8 cellular contexts compared by ENCODE assay signal in the genomic region with DNA sequence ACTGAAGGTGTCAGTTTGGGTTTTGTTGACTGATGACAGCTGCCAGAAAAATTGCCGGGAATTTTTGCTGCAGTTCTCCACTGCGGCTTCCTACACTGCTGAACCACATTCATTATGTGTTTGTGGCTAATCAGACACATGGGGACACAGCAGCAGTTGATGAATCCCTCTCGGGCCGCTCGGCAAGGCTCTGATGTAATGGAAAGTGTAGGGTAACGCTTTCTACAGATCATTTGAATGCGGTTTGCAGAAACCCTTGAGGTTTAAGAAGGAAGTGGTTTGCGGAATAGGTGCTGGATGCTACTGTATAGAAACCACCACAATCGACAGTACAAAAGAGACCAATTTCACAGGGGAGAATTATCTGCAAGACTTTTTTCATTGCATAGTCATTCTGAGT.
DNase-seq lines count a peak whose midpoint lies in the region; ATAC-seq and TF ChIP-seq lines count a peak whose summit lies in the region.

No MANE protein-coding gene starts in this region.

- no peaks in the 10 kb centered on the region for H3K36me3 ChIP-seq in naive thymus-derived CD4-positive, alpha-beta T cell (ENCODE audit: control insufficient read depth in 2 of 3, insufficient read depth in 3 of 3, low read length in 3 of 3)

- peak overlapping the region; percentile 6 to 77 (median 64) for H3K4me3 Mint-ChIP-seq in naive thymus-derived CD4-positive, alpha-beta T cell
- no peak overlapping the region for H3K4me3 Mint-ChIP-seq in nephron progenitor cell

- CTCF ChIA-PET in naive thymus-derived CD4-positive, alpha-beta T cell (lab: Charles Lee): no interaction called here

- ATAC-seq in GM18502 (IDR thresholded peaks at IDR 0.05; ENCODE audit: poor library complexity, unreplicated experiment) (peak; percentile 99), HG02642 (IDR thresholded peaks at IDR 0.05; ENCODE audit: poor library complexity, unreplicated experiment) (peak; percentile 98)
- peak; percentile 85 for ATAC-seq in naive thymus-derived CD4-positive, alpha-beta T cell

- H3K36me3 Mint-ChIP-seq in naive thymus-derived CD4-positive, alpha-beta T cell: peaks cover 0 to 4% (median 0%) of the 10 kb centered on the region in 5 donors
- H3K36me3 Mint-ChIP-seq in nephron progenitor cell (ENCODE audit: low read depth): no peaks in the 10 kb centered on the region

- POLR2A ChIA-PET in naive thymus-derived CD4-positive, alpha-beta T cell (lab: Charles Lee): no interaction called here

- H3K9me3 ChIP-seq in naive thymus-derived CD4-positive, alpha-beta T cell (ENCODE audit: control insufficient read depth in 2 of 3, low read length in 3 of 3): no peaks in the 10 kb centered on the region

- no peak overlapping the region for H3K27ac ChIP-seq in naive thymus-derived CD4-positive, alpha-beta T cell (ENCODE audit: low read depth, low read length)

- peaks cover 0 to 14% of the 10 kb centered on the region in 2 donors for H3K4me1 ChIP-seq in naive thymus-derived CD4-positive, alpha-beta T cell (ENCODE audit: control insufficient read depth in 2 of 2, insufficient read depth in 2 of 2, low read length in 2 of 2)

- no peak overlapping the region for H3K4me3 ChIP-seq in naive thymus-derived CD4-positive, alpha-beta T cell (ENCODE audit: low read length)

- DNase-seq in NCI-H510A treated with DMSO at 0.1 percent for 48 hours (lab: John Stamatoyannopoulos, UW): peak; percentile 6
- peak; percentile 29 for DNase-seq in activated T-cell treated with anti-CD3 and anti-CD28 coated beads for 4 hours
- DNase-seq in naive thymus-derived CD4-positive, alpha-beta T cell: peak in 8 of 9 donors; percentile 57 to 77 (median 68)
- no peak for DNase-seq in Ammon's horn (ENCODE audit: low spot score)
- DNase-seq in nephron progenitor cell: no peak
- no peak for DNase-seq in nucleus accumbens (lab: John Stamatoyannopoulos, UW)

- H3K27me3 ChIP-seq in naive thymus-derived CD4-positive, alpha-beta T cell (ENCODE audit: control insufficient read depth in 2 of 2, insufficient read depth in 2 of 2, low read length in 2 of 2): peaks cover 0 to 6% of the 10 kb centered on the region in 2 donors

- TF ChIP-seq CTCF in nephron progenitor cell (IDR thresholded peaks at IDR 0.05): no peak

- peaks cover 0 to 23% (median 5%) of the 10 kb centered on the region in 11 donors for H3K9me3 Mint-ChIP-seq in naive thymus-derived CD4-positive, alpha-beta T cell
- no peaks in the 10 kb centered on the region for H3K9me3 Mint-ChIP-seq in nephron progenitor cell

- intact Hi-C loops in naive thymus-derived CD4-positive, alpha-beta T cell (cut with micrococcal nuclease): loop anchor here in 1 of 2 donors (5.0 kb wide), 2 partner anchors 248 to 1002 kb away; a partner anchor contains a TSS

- H3K27me3 Mint-ChIP-seq in naive thymus-derived CD4-positive, alpha-beta T cell: peaks cover 47 to 88% (median 52%) of the 10 kb centered on the region in 5 donors
- H3K27me3 Mint-ChIP-seq in nephron progenitor cell (ENCODE audit: low read depth, poor library complexity): peaks cover 12% of the 10 kb centered on the region

- peaks cover 25 to 61% (median 47%) of the 10 kb centered on the region in 7 donors for H3K4me1 Mint-ChIP-seq in naive thymus-derived CD4-positive, alpha-beta T cell
- H3K4me1 Mint-ChIP-seq in nephron progenitor cell: no peaks in the 10 kb centered on the region

- H3K27ac Mint-ChIP-seq in naive thymus-derived CD4-positive, alpha-beta T cell: peak overlapping the region in 7 of 9 donors; percentile 30 to 97 (median 80)
- H3K27ac Mint-ChIP-seq in nephron progenitor cell: no peak overlapping the region

Comparison
In these comparisons a context has a peak if more than half of its experiments do, and no peak if none do; other contexts are left out.
1. DNase-seq: peak in NCI-H510A treated with DMSO at 0.1 percent for 48 hours (single experiment), activated T-cell treated with anti-CD3 and anti-CD28 coated beads for 4 hours (single experiment) and naive thymus-derived CD4-positive, alpha-beta T cell (8 of 9); none in Ammon's horn (single experiment), nephron progenitor cell (single experiment) and nucleus accumbens (0 of 56).
2. Peak in every context shown above with its lines, with median percentiles within 50 percentile points of each other: ATAC-seq.